ENCODE assay signal across 1 cellular context in the genomic region with DNA sequence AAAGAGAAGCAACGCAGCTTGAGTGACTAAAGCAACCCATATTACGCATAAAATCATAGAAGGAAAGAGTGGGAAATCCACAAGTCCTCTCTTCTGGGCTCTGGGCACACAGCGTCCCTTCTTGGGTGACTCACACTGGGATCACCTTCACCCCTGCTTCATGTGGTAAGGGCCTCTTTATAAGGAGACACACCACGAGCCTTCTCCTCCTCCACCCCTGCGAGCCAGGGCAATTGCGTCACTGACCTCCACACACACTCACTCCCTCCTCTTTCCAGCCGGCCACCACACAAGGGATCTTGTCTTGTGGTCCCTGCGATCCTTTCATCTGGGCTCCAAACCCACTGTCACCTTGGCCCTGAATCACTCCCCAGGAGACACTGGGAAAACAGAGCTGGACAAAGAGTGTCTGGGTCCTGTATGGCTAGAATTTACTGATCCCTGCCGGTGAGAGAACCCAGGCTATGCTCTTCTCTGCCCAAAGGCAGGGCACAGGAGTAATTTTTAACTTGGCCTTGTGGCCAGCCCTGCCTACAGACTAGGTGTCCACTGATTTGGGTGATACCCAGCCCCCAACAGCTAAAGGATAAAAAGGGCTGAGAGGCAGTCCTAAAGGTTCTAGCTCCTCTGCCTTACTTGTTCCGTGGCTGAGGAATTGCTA.
TF ChIP-seq lines count a peak whose summit lies in the region.

No MANE protein-coding gene starts in this region.

TF ChIP-seq in HepG2, 621 proteins besides CTCF, POLR2A, EP300 and RAD21 (continued from another document and continues in another):
- TF ChIP-seq, protein P1, sequence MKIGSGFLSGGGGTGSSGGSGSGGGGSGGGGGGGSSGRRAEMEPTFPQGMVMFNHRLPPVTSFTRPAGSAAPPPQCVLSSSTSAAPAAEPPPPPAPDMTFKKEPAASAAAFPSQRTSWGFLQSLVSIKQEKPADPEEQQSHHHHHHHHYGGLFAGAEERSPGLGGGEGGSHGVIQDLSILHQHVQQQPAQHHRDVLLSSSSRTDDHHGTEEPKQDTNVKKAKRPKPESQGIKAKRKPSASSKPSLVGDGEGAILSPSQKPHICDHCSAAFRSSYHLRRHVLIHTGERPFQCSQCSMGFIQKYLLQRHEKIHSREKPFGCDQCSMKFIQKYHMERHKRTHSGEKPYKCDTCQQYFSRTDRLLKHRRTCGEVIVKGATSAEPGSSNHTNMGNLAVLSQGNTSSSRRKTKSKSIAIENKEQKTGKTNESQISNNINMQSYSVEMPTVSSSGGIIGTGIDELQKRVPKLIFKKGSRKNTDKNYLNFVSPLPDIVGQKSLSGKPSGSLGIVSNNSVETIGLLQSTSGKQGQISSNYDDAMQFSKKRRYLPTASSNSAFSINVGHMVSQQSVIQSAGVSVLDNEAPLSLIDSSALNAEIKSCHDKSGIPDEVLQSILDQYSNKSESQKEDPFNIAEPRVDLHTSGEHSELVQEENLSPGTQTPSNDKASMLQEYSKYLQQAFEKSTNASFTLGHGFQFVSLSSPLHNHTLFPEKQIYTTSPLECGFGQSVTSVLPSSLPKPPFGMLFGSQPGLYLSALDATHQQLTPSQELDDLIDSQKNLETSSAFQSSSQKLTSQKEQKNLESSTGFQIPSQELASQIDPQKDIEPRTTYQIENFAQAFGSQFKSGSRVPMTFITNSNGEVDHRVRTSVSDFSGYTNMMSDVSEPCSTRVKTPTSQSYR (CRISPR knock-in tag; IDR thresholded peaks at IDR 0.05; ENCODE audit: borderline replicate concordance): peak; percentile 36; the same call in 1 of the 2 replicates
- TF ChIP-seq ETV5 (CRISPR knock-in tag; IDR thresholded peaks at IDR 0.05; ENCODE audit: borderline replicate concordance) (0 out of 2 replicates have a peak, but pooled peaks have one; percentile 22), GATAD1 (CRISPR knock-in tag; IDR thresholded peaks at IDR 0.05) (0 out of 2 replicates have a peak, but pooled peaks have one; percentile 33), RXRA (CRISPR knock-in tag; IDR thresholded peaks at IDR 0.05) (peak; percentile 75; the same call in 1 of the 2 replicates), ERF (CRISPR knock-in tag; IDR thresholded peaks at IDR 0.05) (0 out of 2 replicates have a peak, but pooled peaks have one; percentile 18), RARA (CRISPR knock-in tag; IDR thresholded peaks at IDR 0.05) (peak; percentile 69), GLI4 (CRISPR knock-in tag; IDR thresholded peaks at IDR 0.05; ENCODE audit: borderline replicate concordance) (no peak), HDAC2 (CRISPR knock-in tag; IDR thresholded peaks at IDR 0.05) (peak; percentile 20; the same call in 1 of the 2 replicates), CCDC6 (CRISPR knock-in tag; IDR thresholded peaks at IDR 0.05) (0 out of 2 replicates have a peak, but pooled peaks have one; percentile 44), SOX13 (IDR thresholded peaks at IDR 0.05) (no peak), SOX13 (CRISPR knock-in tag; conservative IDR thresholded peaks at IDR 0.05 in 1 of 2, IDR thresholded peaks at IDR 0.05 in 1 of 2) (0 out of 4 replicates have a peak, but pooled peaks of 1 of the 2 experiments have one; percentile 23), ZBTB7B (CRISPR knock-in tag; IDR thresholded peaks at IDR 0.05) (peak; percentile 22; the same call in 1 of the 2 replicates), GATAD2A (CRISPR knock-in tag; IDR thresholded peaks at IDR 0.05) (peak; percentile 78), BCL6 (CRISPR knock-in tag; IDR thresholded peaks at IDR 0.05) (peak; percentile 58; the same call in 1 of the 2 replicates), THAP11 (CRISPR knock-in tag; IDR thresholded peaks at IDR 0.05) (0 out of 2 replicates have a peak, but pooled peaks have one; percentile 19), ZNF878 (CRISPR knock-in tag; IDR thresholded peaks at IDR 0.05) (no peak), KMT2A (CRISPR knock-in tag; IDR thresholded peaks at IDR 0.05) (peak; percentile 30; the same call in 1 of the 2 replicates), ZNF263 (CRISPR knock-in tag; IDR thresholded peaks at IDR 0.05) (0 out of 2 replicates have a peak, but pooled peaks have one; percentile 25), FOXA1 (IDR thresholded peaks at IDR 0.05) (no peak), FOXA1 (CRISPR knock-in tag; IDR thresholded peaks at IDR 0.05) (peak; percentile 36; the same call in 1 of the 2 replicates), SMC3 (IDR thresholded peaks at IDR 0.05; ENCODE audit: low read length) (peak; percentile 20; the same call in 1 of the 2 replicates), RXRB (CRISPR knock-in tag; IDR thresholded peaks at IDR 0.05; ENCODE audit: borderline replicate concordance) (0 out of 2 replicates have a peak, but pooled peaks have one; percentile 32), SALL1 (CRISPR knock-in tag; IDR thresholded peaks at IDR 0.05) (peak; percentile 43; the same call in 1 of the 2 replicates), RFXANK (CRISPR knock-in tag; IDR thresholded peaks at IDR 0.05) (no peak), ZNF138 (CRISPR knock-in tag; IDR thresholded peaks at IDR 0.05; ENCODE audit: low read depth) (0 out of 2 replicates have a peak, but pooled peaks have one; percentile 48), KDM3A (CRISPR knock-in tag; IDR thresholded peaks at IDR 0.05; ENCODE audit: low read depth) (no peak), FOXP1 (IDR thresholded peaks at IDR 0.05) (no peak), FOXP1 (CRISPR knock-in tag; IDR thresholded peaks at IDR 0.05) (peak; percentile 50; the same call in 1 of the 2 replicates), XRCC5 (optimal IDR thresholded peaks at IDR 0.05; ENCODE audit: low read length) (peak; percentile 81)
- TF ChIP-seq, protein P2, sequence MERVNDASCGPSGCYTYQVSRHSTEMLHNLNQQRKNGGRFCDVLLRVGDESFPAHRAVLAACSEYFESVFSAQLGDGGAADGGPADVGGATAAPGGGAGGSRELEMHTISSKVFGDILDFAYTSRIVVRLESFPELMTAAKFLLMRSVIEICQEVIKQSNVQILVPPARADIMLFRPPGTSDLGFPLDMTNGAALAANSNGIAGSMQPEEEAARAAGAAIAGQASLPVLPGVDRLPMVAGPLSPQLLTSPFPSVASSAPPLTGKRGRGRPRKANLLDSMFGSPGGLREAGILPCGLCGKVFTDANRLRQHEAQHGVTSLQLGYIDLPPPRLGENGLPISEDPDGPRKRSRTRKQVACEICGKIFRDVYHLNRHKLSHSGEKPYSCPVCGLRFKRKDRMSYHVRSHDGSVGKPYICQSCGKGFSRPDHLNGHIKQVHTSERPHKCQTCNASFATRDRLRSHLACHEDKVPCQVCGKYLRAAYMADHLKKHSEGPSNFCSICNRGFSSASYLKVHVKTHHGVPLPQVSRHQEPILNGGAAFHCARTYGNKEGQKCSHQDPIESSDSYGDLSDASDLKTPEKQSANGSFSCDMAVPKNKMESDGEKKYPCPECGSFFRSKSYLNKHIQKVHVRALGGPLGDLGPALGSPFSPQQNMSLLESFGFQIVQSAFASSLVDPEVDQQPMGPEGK (CRISPR knock-in tag; IDR thresholded peaks at IDR 0.05): peak; percentile 28; the same call in 1 of the 2 replicates
- TF ChIP-seq, protein P3, sequence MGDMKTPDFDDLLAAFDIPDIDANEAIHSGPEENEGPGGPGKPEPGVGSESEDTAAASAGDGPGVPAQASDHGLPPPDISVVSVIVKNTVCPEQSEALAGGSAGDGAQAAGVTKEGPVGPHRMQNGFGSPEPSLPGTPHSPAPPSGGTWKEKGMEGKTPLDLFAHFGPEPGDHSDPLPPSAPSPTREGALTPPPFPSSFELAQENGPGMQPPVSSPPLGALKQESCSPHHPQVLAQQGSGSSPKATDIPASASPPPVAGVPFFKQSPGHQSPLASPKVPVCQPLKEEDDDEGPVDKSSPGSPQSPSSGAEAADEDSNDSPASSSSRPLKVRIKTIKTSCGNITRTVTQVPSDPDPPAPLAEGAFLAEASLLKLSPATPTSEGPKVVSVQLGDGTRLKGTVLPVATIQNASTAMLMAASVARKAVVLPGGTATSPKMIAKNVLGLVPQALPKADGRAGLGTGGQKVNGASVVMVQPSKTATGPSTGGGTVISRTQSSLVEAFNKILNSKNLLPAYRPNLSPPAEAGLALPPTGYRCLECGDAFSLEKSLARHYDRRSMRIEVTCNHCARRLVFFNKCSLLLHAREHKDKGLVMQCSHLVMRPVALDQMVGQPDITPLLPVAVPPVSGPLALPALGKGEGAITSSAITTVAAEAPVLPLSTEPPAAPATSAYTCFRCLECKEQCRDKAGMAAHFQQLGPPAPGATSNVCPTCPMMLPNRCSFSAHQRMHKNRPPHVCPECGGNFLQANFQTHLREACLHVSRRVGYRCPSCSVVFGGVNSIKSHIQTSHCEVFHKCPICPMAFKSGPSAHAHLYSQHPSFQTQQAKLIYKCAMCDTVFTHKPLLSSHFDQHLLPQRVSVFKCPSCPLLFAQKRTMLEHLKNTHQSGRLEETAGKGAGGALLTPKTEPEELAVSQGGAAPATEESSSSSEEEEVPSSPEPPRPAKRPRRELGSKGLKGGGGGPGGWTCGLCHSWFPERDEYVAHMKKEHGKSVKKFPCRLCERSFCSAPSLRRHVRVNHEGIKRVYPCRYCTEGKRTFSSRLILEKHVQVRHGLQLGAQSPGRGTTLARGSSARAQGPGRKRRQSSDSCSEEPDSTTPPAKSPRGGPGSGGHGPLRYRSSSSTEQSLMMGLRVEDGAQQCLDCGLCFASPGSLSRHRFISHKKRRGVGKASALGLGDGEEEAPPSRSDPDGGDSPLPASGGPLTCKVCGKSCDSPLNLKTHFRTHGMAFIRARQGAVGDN (CRISPR knock-in tag; IDR thresholded peaks at IDR 0.05): peak; percentile 13; the same call in 1 of the 2 replicates
- TF ChIP-seq, protein P4, sequence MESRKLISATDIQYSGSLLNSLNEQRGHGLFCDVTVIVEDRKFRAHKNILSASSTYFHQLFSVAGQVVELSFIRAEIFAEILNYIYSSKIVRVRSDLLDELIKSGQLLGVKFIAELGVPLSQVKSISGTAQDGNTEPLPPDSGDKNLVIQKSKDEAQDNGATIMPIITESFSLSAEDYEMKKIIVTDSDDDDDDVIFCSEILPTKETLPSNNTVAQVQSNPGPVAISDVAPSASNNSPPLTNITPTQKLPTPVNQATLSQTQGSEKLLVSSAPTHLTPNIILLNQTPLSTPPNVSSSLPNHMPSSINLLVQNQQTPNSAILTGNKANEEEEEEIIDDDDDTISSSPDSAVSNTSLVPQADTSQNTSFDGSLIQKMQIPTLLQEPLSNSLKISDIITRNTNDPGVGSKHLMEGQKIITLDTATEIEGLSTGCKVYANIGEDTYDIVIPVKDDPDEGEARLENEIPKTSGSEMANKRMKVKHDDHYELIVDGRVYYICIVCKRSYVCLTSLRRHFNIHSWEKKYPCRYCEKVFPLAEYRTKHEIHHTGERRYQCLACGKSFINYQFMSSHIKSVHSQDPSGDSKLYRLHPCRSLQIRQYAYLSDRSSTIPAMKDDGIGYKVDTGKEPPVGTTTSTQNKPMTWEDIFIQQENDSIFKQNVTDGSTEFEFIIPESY (CRISPR knock-in tag; IDR thresholded peaks at IDR 0.05): 0 out of 2 replicates have a peak, but pooled peaks have one; percentile 29
- TF ChIP-seq, protein P5, sequence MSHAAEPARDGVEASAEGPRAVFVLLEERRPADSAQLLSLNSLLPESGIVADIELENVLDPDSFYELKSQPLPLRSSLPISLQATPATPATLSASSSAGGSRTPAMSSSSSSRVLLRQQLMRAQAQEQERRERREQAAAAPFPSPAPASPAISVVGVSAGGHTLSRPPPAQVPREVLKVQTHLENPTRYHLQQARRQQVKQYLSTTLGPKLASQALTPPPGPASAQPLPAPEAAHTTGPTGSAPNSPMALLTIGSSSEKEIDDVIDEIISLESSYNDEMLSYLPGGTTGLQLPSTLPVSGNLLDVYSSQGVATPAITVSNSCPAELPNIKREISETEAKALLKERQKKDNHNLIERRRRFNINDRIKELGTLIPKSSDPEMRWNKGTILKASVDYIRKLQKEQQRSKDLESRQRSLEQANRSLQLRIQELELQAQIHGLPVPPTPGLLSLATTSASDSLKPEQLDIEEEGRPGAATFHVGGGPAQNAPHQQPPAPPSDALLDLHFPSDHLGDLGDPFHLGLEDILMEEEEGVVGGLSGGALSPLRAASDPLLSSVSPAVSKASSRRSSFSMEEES (CRISPR knock-in tag; IDR thresholded peaks at IDR 0.05): 0 out of 2 replicates have a peak, but pooled peaks have one; percentile 21
- TF ChIP-seq, protein P6, sequence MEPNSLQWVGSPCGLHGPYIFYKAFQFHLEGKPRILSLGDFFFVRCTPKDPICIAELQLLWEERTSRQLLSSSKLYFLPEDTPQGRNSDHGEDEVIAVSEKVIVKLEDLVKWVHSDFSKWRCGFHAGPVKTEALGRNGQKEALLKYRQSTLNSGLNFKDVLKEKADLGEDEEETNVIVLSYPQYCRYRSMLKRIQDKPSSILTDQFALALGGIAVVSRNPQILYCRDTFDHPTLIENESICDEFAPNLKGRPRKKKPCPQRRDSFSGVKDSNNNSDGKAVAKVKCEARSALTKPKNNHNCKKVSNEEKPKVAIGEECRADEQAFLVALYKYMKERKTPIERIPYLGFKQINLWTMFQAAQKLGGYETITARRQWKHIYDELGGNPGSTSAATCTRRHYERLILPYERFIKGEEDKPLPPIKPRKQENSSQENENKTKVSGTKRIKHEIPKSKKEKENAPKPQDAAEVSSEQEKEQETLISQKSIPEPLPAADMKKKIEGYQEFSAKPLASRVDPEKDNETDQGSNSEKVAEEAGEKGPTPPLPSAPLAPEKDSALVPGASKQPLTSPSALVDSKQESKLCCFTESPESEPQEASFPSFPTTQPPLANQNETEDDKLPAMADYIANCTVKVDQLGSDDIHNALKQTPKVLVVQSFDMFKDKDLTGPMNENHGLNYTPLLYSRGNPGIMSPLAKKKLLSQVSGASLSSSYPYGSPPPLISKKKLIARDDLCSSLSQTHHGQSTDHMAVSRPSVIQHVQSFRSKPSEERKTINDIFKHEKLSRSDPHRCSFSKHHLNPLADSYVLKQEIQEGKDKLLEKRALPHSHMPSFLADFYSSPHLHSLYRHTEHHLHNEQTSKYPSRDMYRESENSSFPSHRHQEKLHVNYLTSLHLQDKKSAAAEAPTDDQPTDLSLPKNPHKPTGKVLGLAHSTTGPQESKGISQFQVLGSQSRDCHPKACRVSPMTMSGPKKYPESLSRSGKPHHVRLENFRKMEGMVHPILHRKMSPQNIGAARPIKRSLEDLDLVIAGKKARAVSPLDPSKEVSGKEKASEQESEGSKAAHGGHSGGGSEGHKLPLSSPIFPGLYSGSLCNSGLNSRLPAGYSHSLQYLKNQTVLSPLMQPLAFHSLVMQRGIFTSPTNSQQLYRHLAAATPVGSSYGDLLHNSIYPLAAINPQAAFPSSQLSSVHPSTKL (CRISPR knock-in tag; IDR thresholded peaks at IDR 0.05): peak; percentile 53
